ENCODE assay signal across 9 cellular contexts in genomic region chr4:26584725-26585124, GRCh38. TPM values are rescaled to one million over a fixed set of nuclear protein-coding genes. Genes with fewer than 3 reads are reported as not detected.
A peak's percentile ranks its signal among the peaks of the same experiment; 100 is the strongest.
DNase-seq lines count a peak whose midpoint lies in the region; TF ChIP-seq lines count a peak whose summit lies in the region.
"Had no signal": no experiment of that assay in that cellular context is flagged by ENCODE, and none has a peak within 500 bp of the region (broad histone marks: within the 10 kb centered on the region; RNA-seq: fewer than 3 reads in every experiment).

No MANE protein-coding gene starts in this region.

- H3K27ac ChIP-seq in BLaER1: no peak overlapping the region
- H3K27ac ChIP-seq in MM.1S (ENCODE audit: low read length): peak overlapping the region; percentile 74; the same call in 1 of the 2 replicates
- H3K27ac ChIP-seq in duodenal mucosa (ENCODE audit: low read depth, low read length): no peak overlapping the region

- H3K27me3 ChIP-seq in BLaER1 (no peaks in the 10 kb centered on the region), MM.1S (replicated peaks; ENCODE audit: insufficient read depth, low read length) (no peaks in the 10 kb centered on the region), duodenal mucosa (ENCODE audit: control insufficient read depth in 1 of 2, insufficient read depth in 2 of 2, low read length in 2 of 2) (no peaks in the 10 kb centered on the region)

- H3K9me3 ChIP-seq in BLaER1 (no peaks in the 10 kb centered on the region), MM.1S (replicated peaks; ENCODE audit: insufficient read depth, low read length) (no peaks in the 10 kb centered on the region), duodenal mucosa (ENCODE audit: control insufficient read depth in 1 of 2, low read length in 2 of 2) (no peaks in the 10 kb centered on the region)

- H3K36me3 ChIP-seq in BLaER1 (no peaks in the 10 kb centered on the region), MM.1S (replicated peaks; ENCODE audit: insufficient read depth, low read length) (no peaks in the 10 kb centered on the region), duodenal mucosa (ENCODE audit: control insufficient read depth in 1 of 2, insufficient read depth in 2 of 2, low read length in 2 of 2) (no peaks in the 10 kb centered on the region)

- peak overlapping the region; percentile 98 for H3K4me3 Mint-ChIP-seq in nephron

- H3K9ac ChIP-seq in BLaER1: peak overlapping the region; percentile 78
- peak overlapping the region; percentile 66; the same call in 1 of the 2 replicates for H3K9ac ChIP-seq in MM.1S (ENCODE audit: low read length)
- peak overlapping the region; percentile 60 to 63 for H3K9ac ChIP-seq in duodenal mucosa (ENCODE audit: low read depth in 1 of 2, low read length in 2 of 2)

- TF ChIP-seq CTCF in MM.1S (IDR thresholded peaks at IDR 0.05; ENCODE audit: low read length) (no peak), nephron (IDR thresholded peaks at IDR 0.05; ENCODE audit: unreplicated experiment in 3 of 3) (no peak), GM20000 (IDR thresholded peaks at IDR 0.05; ENCODE audit: extremely low read depth, missing control alignments) (no peak)

- POLR2A ChIA-PET in HEK293T (lab: Yijun Ruan, JAX): interaction anchor here (1.0 to 2.0 kb wide), 7 partner anchors 10 to 105 kb away, joined by 4 to 10 read pairs (median 5); no protein-coding TSS in a partner anchor

- peaks cover 15% of the 10 kb centered on the region for H3K4me1 Mint-ChIP-seq in nephron

- H3K4me3 ChIP-seq in BLaER1: peak overlapping the region; percentile 85
- H3K4me3 ChIP-seq in MM.1S (ENCODE audit: low read length): peak overlapping the region; percentile 76
- H3K4me3 ChIP-seq in duodenal mucosa (ENCODE audit: low read depth in 1 of 2, low read length in 2 of 2): peak overlapping the region; percentile 91

- peaks cover 22% of the 10 kb centered on the region for H3K36me3 Mint-ChIP-seq in nephron (ENCODE audit: low read depth)

- H3K27me3 Mint-ChIP-seq in nephron (ENCODE audit: low read depth): no peaks in the 10 kb centered on the region

- CTCF ChIA-PET in HEK293T (lab: Yijun Ruan, JAX): interaction anchor here (0.6 kb wide), 1 partner anchor 144 kb away, joined by 3 read pairs; no protein-coding TSS in a partner anchor

- no peak for DNase-seq in MM.1S
- no peak for DNase-seq in NCI-H526 treated with DMSO at 0.1 percent for 48 hours (lab: John Stamatoyannopoulos, UW)
- DNase-seq in HEK293T (ENCODE audit: extremely low spot score): no peak
- DNase-seq in GM20000 (ENCODE audit: low spot score): no peak
- DNase-seq in SK-N-DZ (ENCODE audit: low spot score): no peak
- DNase-seq: NCI-H748 treated with DMSO at 0.1 percent for 48 hours had no signal

- peaks cover 15% of the 10 kb centered on the region for H3K9me3 Mint-ChIP-seq in nephron

- H3K4me1 ChIP-seq in BLaER1 (peaks cover 30% of the 10 kb centered on the region), MM.1S (ENCODE audit: low read length) (peaks cover 10% of the 10 kb centered on the region), duodenal mucosa (ENCODE audit: control insufficient read depth in 1 of 2, insufficient read depth in 2 of 2, low read length in 2 of 2) (peaks cover 7 to 14% of the 10 kb centered on the region in 2 donors)

- peak overlapping the region; percentile 81 to 94 (median 91) for H3K27ac Mint-ChIP-seq in nephron

- H3K4me2 ChIP-seq in BLaER1 (peak overlapping the region; percentile 96), MM.1S (ENCODE audit: low read depth, low read length) (peak overlapping the region; percentile 78)

- 0 out of 2 replicates have a peak, but pooled peaks cover 5% of the 10 kb centered on the region for H3F3A ChIP-seq in MM.1S (ENCODE audit: insufficient read depth, low read length)

- H3K9me2 ChIP-seq in MM.1S (replicated peaks; ENCODE audit: insufficient read depth, low read length): no peaks in the 10 kb centered on the region

- H2AFZ ChIP-seq in MM.1S (ENCODE audit: low read length): peak overlapping the region; percentile 70

- H4K20me1 ChIP-seq in BLaER1 (no peaks in the 10 kb centered on the region), MM.1S (ENCODE audit: insufficient read depth, low read length) (no peaks in the 10 kb centered on the region)

- no peaks in the 10 kb centered on the region for H3K79me2 ChIP-seq in MM.1S (ENCODE audit: low read length)

TF ChIP-seq in HEK293T, 16 proteins besides CTCF, POLR2A, EP300 and RAD21:
- TF ChIP-seq FOXM1 (IDR thresholded peaks at IDR 0.05; ENCODE audit: borderline replicate concordance) (no peak), PKNOX1 (IDR thresholded peaks at IDR 0.05) (no peak), ARNT (IDR thresholded peaks at IDR 0.05) (no peak), FOXK2 (IDR thresholded peaks at IDR 0.05) (no peak), LEF1 (IDR thresholded peaks at IDR 0.05; ENCODE audit: borderline replicate concordance) (no peak), ZNF384 (IDR thresholded peaks at IDR 0.05) (no peak), NFRKB (IDR thresholded peaks at IDR 0.05) (no peak), ELF4 (IDR thresholded peaks at IDR 0.05) (no peak), HDGF (IDR thresholded peaks at IDR 0.05; ENCODE audit: borderline replicate concordance) (no peak), SUZ12 (IDR thresholded peaks at IDR 0.05) (no peak), BHLHE40 (IDR thresholded peaks at IDR 0.05; ENCODE audit: borderline replicate concordance) (no peak)

RNA-seq across cellular contexts. Expression of gene TBC1D19, which starts 0.8 kb away (rescaled TPM):
- 5.5 and 8.6 TPM in 2 replicates for polyA plus RNA-seq in SK-N-DZ (2014; cell fraction: cytosol; rRNA removed)
- polyA plus RNA-seq in SK-N-DZ (2014; cell fraction: nucleus; rRNA removed): 12.6 and 13.5 TPM in 2 replicates
